9 cellular contexts compared by ENCODE assay signal in the genomic region with DNA sequence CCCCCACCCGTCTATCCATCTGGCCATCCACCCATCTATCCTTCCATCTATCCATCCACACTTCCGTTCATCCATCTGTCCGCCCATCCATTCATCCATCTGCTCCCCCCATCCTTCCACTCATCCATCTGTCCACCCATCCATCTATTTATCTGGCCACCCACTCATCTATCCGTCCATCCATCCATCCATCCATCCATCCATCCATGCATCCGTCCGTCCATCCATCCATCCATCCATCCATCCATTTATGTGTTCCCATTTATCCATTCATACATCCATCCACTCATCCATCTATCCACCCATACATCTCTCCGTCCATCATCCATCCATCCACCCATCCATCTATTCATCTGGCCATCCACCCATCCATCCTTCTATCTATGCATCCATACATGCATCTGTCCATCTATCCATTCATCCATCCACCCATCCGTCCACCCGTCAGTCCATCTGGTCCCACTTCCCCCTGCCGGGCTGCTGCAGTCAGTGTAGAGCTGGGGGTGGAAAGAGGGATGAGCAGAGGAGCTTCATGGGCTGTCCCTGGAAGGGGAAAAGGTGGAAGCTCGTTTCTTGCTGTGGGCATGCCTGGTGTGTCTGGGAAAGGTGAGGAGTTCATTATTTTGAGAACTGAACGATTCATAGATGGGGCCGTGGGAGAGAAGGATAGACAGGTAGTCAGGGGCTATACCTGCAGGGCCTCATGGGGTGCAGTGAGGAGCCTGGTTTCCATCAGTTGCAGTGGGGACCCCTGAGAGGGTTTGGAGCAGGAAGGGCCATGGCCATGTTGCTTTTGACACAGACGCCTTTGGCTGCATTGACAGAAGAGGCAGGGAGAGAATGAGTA. TPM values are rescaled to one million over a fixed set of nuclear protein-coding genes. Genes with fewer than 3 reads are reported as not detected.
DNase-seq lines count a peak whose midpoint lies in the region; ATAC-seq and TF ChIP-seq lines count a peak whose summit lies in the region.
"Had no signal": no experiment of that assay in that cellular context is flagged by ENCODE, and none has a peak within 500 bp of the region (broad histone marks: within the 10 kb centered on the region; RNA-seq: fewer than 3 reads in every experiment).

No MANE protein-coding gene starts in this region.

- H4K8ac ChIP-seq in mesenchymal stem cell (ENCODE audit: low read length), result peak overlapping the region; percentile 74

- no peak overlapping the region for H2BK15ac ChIP-seq in mesenchymal stem cell (ENCODE audit: low read depth, poor library complexity, severe bottlenecking)

- H3K27ac ChIP-seq in mesenchymal stem cell (ENCODE audit: low read length, poor library complexity, severe bottlenecking) (no peak overlapping the region), upper lobe of left lung (no peak overlapping the region)

- peak overlapping the region in 1 of 2 experiments; percentile 61 for H2BK12ac ChIP-seq in mesenchymal stem cell (ENCODE audit: low read length in 2 of 2)

- H2AK5ac ChIP-seq in mesenchymal stem cell (ENCODE audit: low read length, severe bottlenecking), result peak overlapping the region; percentile 10

- H2BK5ac ChIP-seq in mesenchymal stem cell (ENCODE audit: low read depth, low read length, poor library complexity, severe bottlenecking), result no peak overlapping the region

- WGBS in mesenchymal stem cell, result 90% methylated on average over 14 of the region's 14 CpGs
- WGBS in upper lobe of left lung, 2 donors, result 80 to 83% methylated on average over 14 of the region's 14 CpGs

- H3K4me1 ChIP-seq in mesenchymal stem cell (ENCODE audit: control insufficient read depth, insufficient read depth, low read depth, low read length) (peaks cover 28% of the 10 kb centered on the region), upper lobe of left lung (peaks cover 21 to 27% (median 23%) of the 10 kb centered on the region in 4 donors)

- peak overlapping the region in 1 of 2 experiments; percentile 57 for H3K14ac ChIP-seq in mesenchymal stem cell (ENCODE audit: low read length in 2 of 2)

- H3K9me3 Mint-ChIP-seq in activated naive CD4-positive, alpha-beta T cell treated with anti-CD3 and anti-CD28 coated beads, Interleukin-2, amount 10 ng/mL, durations not matched to agents 7 days and 5 days, result no peaks in the 10 kb centered on the region
- peaks cover 0 to 7% (median 0%) of the 10 kb centered on the region in 5 experiments for H3K9me3 Mint-ChIP-seq in brain

- peak overlapping the region; percentile 65 to 99 for H3K4me3 ChIP-seq in mesenchymal stem cell (ENCODE audit: insufficient read depth in 1 of 2, low read depth in 1 of 2, low read length in 2 of 2)
- H3K4me3 ChIP-seq in upper lobe of left lung, result peak overlapping the region in 3 of 4 donors; percentile 73 to 99 (median 98)

- CTCF ChIA-PET in activated naive CD4-positive, alpha-beta T cell treated with anti-CD3 and anti-CD28 coated beads, Interleukin-2, amount 10 ng/mL, durations not matched to agents 7 days and 5 days (lab: Charles Lee), result no interaction called here

- no peaks in the 10 kb centered on the region for H3K36me3 Mint-ChIP-seq in activated naive CD4-positive, alpha-beta T cell treated with anti-CD3 and anti-CD28 coated beads, Interleukin-2, amount 10 ng/mL, durations not matched to agents 7 days and 5 days
- H3K36me3 Mint-ChIP-seq in brain, result peaks cover 4% of the 10 kb centered on the region

- no peak overlapping the region for H2BK120ac ChIP-seq in mesenchymal stem cell (ENCODE audit: low read depth, low read length)

- peak overlapping the region; percentile 96 for H3K9ac ChIP-seq in mesenchymal stem cell (ENCODE audit: low read length)

- H3K27me3 ChIP-seq in mesenchymal stem cell (ENCODE audit: control insufficient read depth in 1 of 2, insufficient read depth in 1 of 2, low read length in 2 of 2) (no peaks in the 10 kb centered on the region), upper lobe of left lung (no peaks in the 10 kb centered on the region)

- no peak overlapping the region for H3K27ac Mint-ChIP-seq in activated naive CD4-positive, alpha-beta T cell treated with anti-CD3 and anti-CD28 coated beads, Interleukin-2, amount 10 ng/mL, durations not matched to agents 7 days and 5 days
- H3K27ac Mint-ChIP-seq in brain, result peak overlapping the region; percentile 72 to 95 (median 88)

- H3K9me3 ChIP-seq in mesenchymal stem cell (ENCODE audit: control insufficient read depth, low read length), result no peaks in the 10 kb centered on the region
- H3K9me3 ChIP-seq in upper lobe of left lung, result no peaks in the 10 kb centered on the region

- H3K79me1 ChIP-seq in mesenchymal stem cell (replicated peaks; ENCODE audit: low read length, poor library complexity, severe bottlenecking), result peaks cover 29% of the 10 kb centered on the region

- TF ChIP-seq CTCF in brain (conservative IDR thresholded peaks at IDR 0.05) (no peak), upper lobe of left lung (IDR thresholded peaks at IDR 0.05) (no peak)

- H3K4ac ChIP-seq in mesenchymal stem cell (ENCODE audit: low read depth in 1 of 2, low read length in 2 of 2), result peak overlapping the region in 1 of 2 experiments; percentile 94

- peak overlapping the region; percentile 87 for H3K4me2 ChIP-seq in mesenchymal stem cell (ENCODE audit: low read length, poor library complexity, severe bottlenecking)

- H2AFZ ChIP-seq in mesenchymal stem cell (ENCODE audit: low read depth, low read length), result peak overlapping the region; percentile 18

- DNase-seq in activated naive CD4-positive, alpha-beta T cell treated with anti-CD3 and anti-CD28 coated beads, Interleukin-2, amount 10 ng/mL, durations not matched to agents 7 days and 5 days, result no peak
- DNase-seq in activated naive CD4-positive, alpha-beta T cell treated with Interleukin-2 at 50 U/mL for 16 hours, result no peak
- DNase-seq in mesenchymal stem cell, result no peak
- no peak for DNase-seq in upper lobe of left lung
- no peak for DNase-seq in NCI-H524 (lab: John Stamatoyannopoulos, UW)
- DNase-seq in T-helper 9 cell, result no peak

- no peak for TF ChIP-seq EP300 in upper lobe of left lung (IDR thresholded peaks at IDR 0.05)

- H3K4me1 Mint-ChIP-seq in activated naive CD4-positive, alpha-beta T cell treated with anti-CD3 and anti-CD28 coated beads, Interleukin-2, amount 10 ng/mL, durations not matched to agents 7 days and 5 days, result peaks cover 35% of the 10 kb centered on the region
- peaks cover 43% of the 10 kb centered on the region for H3K4me1 Mint-ChIP-seq in brain

- H3K23ac ChIP-seq in mesenchymal stem cell (ENCODE audit: low read length in 2 of 2), result peak overlapping the region in 1 of 2 experiments; percentile 35

- no peak for TF ChIP-seq POLR2A in upper lobe of left lung (IDR thresholded peaks at IDR 0.05)

- peaks cover 5 to 25% of the 10 kb centered on the region in 2 experiments for H3K36me3 ChIP-seq in mesenchymal stem cell (ENCODE audit: control insufficient read depth in 1 of 2, insufficient read depth in 2 of 2, low read depth in 1 of 2, low read length in 2 of 2)
- peaks cover 0 to 5% (median 0%) of the 10 kb centered on the region in 4 donors for H3K36me3 ChIP-seq in upper lobe of left lung

- no peak for ATAC-seq in upper lobe of left lung (ENCODE audit: low FRiP score in 2 of 2)
- ATAC-seq in GM18870 (IDR thresholded peaks at IDR 0.05; ENCODE audit: unreplicated experiment), result no peak

- H3K27me3 Mint-ChIP-seq in activated naive CD4-positive, alpha-beta T cell treated with anti-CD3 and anti-CD28 coated beads, Interleukin-2, amount 10 ng/mL, durations not matched to agents 7 days and 5 days, result peaks cover 27% of the 10 kb centered on the region
- H3K27me3 Mint-ChIP-seq in brain, result peaks cover 15% of the 10 kb centered on the region

- H3K4me3 Mint-ChIP-seq in activated naive CD4-positive, alpha-beta T cell treated with anti-CD3 and anti-CD28 coated beads, Interleukin-2, amount 10 ng/mL, durations not matched to agents 7 days and 5 days, result peak overlapping the region; percentile 64
- peak overlapping the region; percentile 85 to 95 (median 85) for H3K4me3 Mint-ChIP-seq in brain

- peak overlapping the region; percentile 70 for H4K91ac ChIP-seq in mesenchymal stem cell (ENCODE audit: low read length)

- peak overlapping the region in 1 of 2 experiments; percentile 88 for H3K18ac ChIP-seq in mesenchymal stem cell (ENCODE audit: low read depth in 1 of 2, low read length in 2 of 2)

RNA-seq across cellular contexts. Expression of a gene that starts 0.8 kb away (rescaled TPM):
- 51.7 TPM for polyA plus RNA-seq in brain (ENCODE audit: insufficient read depth, low read depth, low replicate concordance)
- 13.7 TPM for polyA plus RNA-seq in mesenchymal stem cell (2013, experiment 1 of 2)
- polyA plus RNA-seq in mesenchymal stem cell (2013, experiment 2 of 2), result 13.5 TPM
- total RNA-seq in upper lobe of left lung, result 10 to 100 TPM in 4 of 6 donors, 1 to 10 TPM in 2; 4.5 to 26.5 (median 16.7) TPM

RNA-seq across cellular contexts. Expression of a gene that starts 1.4 kb away (rescaled TPM):
- 120 TPM for polyA plus RNA-seq in brain (ENCODE audit: insufficient read depth, low read depth, low replicate concordance)
- 58.1 TPM for polyA plus RNA-seq in mesenchymal stem cell (2013, experiment 1 of 2)
- 61.4 TPM for polyA plus RNA-seq in mesenchymal stem cell (2013, experiment 2 of 2)
- total RNA-seq in upper lobe of left lung, result 10 to 100 TPM; 19.1 to 63.2 (median 34.2) TPM

RNA-seq across cellular contexts. Expression of a gene that starts 8.4 kb away (rescaled TPM):
- polyA plus RNA-seq in brain (ENCODE audit: insufficient read depth, low read depth, low replicate concordance), result 2,480 TPM
- 1,659 TPM for polyA plus RNA-seq in mesenchymal stem cell (2013, experiment 1 of 2)
- polyA plus RNA-seq in mesenchymal stem cell (2013, experiment 2 of 2), result 1,656 TPM
- total RNA-seq in upper lobe of left lung, result 100 to 1,000 TPM; 290 to 626 (median 442) TPM

RNA-seq across cellular contexts. Expression of a gene that starts 38.3 kb away (rescaled TPM):
- polyA plus RNA-seq in brain (ENCODE audit: insufficient read depth, low read depth, low replicate concordance), result 108 TPM
- 42.5 TPM for polyA plus RNA-seq in mesenchymal stem cell (2013, experiment 1 of 2)
- polyA plus RNA-seq in mesenchymal stem cell (2013, experiment 2 of 2), result 41.2 TPM
- 100 to 1,000 TPM in 2 of 6 donors, 10 to 100 TPM in 4; 79.7 to 141 (median 89.4) TPM for total RNA-seq in upper lobe of left lung

RNA-seq across cellular contexts. Expression of a gene that starts 38.8 kb away (rescaled TPM):
- not detected for polyA plus RNA-seq in brain (ENCODE audit: insufficient read depth, low read depth, low replicate concordance)
- polyA plus RNA-seq in mesenchymal stem cell (2013, experiment 1 of 2), result not detected
- polyA plus RNA-seq in mesenchymal stem cell (2013, experiment 2 of 2), result not detected
- 1 to 10 TPM in 3 of 6 donors, not detected in 3; 1.1 to 5.9 (median 1.7) TPM for total RNA-seq in upper lobe of left lung
- total RNA-seq: RPMI7951 had no signal
